1 cellular context compared by ENCODE assay signal in the genomic region with DNA sequence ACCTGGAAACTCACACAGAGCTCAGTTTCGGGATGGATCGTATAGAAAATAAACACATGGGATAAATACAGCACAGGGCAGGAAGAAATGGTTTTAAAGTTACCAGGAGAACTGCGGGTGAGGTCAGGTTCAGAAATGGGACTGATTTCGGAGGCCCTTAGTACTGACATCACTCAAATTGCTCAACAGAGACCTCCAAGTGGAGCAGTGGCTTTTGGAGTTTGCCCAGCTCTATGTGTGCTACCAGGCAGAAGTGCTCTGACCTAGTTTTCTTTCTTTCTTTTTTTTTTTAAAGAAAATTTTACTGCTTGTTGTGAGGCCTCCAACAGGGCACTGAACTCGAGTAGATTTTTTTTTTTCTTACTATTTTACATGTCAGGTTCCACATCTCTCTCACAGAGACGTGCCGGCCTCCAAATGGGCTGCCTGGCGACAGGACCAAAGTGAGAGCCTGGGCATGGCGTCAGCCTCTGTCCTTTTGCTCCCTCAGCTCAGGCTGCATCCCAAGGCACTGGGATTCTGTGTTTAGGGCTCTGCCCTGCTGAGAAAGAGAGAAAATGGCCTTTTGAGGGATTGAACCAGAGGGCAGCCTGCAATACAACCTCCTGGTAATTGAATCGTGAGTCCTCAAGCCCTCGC.
TF ChIP-seq lines count a peak whose summit lies in the region.

No MANE protein-coding gene starts in this region.

TF ChIP-seq in WTC11, 78 proteins besides CTCF, POLR2A, EP300 and RAD21 (continued from another document):
- TF ChIP-seq, protein P1, sequence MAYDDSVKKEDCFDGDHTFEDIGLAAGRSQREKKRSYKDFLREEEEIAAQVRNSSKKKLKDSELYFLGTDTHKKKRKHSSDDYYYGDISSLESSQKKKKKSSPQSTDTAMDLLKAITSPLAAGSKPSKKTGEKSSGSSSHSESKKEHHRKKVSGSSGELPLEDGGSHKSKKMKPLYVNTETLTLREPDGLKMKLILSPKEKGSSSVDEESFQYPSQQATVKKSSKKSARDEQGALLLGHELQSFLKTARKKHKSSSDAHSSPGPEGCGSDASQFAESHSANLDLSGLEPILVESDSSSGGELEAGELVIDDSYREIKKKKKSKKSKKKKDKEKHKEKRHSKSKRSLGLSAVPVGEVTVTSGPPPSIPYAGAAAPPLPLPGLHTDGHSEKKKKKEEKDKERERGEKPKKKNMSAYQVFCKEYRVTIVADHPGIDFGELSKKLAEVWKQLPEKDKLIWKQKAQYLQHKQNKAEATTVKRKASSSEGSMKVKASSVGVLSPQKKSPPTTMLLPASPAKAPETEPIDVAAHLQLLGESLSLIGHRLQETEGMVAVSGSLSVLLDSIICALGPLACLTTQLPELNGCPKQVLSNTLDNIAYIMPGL (CRISPR knock-in tag; IDR thresholded peaks at IDR 0.05) = no peak
- TF ChIP-seq NR3C1 (CRISPR knock-in tag; conservative IDR thresholded peaks at IDR 0.05; ENCODE audit: low read depth) = no peak
- no peak for TF ChIP-seq ZNF317 (CRISPR knock-in tag; IDR thresholded peaks at IDR 0.05; ENCODE audit: borderline replicate concordance, low read depth)
- TF ChIP-seq, protein P2, sequence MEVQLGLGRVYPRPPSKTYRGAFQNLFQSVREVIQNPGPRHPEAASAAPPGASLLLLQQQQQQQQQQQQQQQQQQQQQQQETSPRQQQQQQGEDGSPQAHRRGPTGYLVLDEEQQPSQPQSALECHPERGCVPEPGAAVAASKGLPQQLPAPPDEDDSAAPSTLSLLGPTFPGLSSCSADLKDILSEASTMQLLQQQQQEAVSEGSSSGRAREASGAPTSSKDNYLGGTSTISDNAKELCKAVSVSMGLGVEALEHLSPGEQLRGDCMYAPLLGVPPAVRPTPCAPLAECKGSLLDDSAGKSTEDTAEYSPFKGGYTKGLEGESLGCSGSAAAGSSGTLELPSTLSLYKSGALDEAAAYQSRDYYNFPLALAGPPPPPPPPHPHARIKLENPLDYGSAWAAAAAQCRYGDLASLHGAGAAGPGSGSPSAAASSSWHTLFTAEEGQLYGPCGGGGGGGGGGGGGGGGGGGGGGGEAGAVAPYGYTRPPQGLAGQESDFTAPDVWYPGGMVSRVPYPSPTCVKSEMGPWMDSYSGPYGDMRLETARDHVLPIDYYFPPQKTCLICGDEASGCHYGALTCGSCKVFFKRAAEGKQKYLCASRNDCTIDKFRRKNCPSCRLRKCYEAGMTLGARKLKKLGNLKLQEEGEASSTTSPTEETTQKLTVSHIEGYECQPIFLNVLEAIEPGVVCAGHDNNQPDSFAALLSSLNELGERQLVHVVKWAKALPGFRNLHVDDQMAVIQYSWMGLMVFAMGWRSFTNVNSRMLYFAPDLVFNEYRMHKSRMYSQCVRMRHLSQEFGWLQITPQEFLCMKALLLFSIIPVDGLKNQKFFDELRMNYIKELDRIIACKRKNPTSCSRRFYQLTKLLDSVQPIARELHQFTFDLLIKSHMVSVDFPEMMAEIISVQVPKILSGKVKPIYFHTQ (CRISPR knock-in tag; IDR thresholded peaks at IDR 0.05) = no peak
- TF ChIP-seq ELF4 (CRISPR knock-in tag; IDR thresholded peaks at IDR 0.05; ENCODE audit: low read depth) = no peak
- TF ChIP-seq, protein P3, sequence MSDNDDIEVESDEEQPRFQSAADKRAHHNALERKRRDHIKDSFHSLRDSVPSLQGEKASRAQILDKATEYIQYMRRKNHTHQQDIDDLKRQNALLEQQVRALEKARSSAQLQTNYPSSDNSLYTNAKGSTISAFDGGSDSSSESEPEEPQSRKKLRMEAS (CRISPR knock-in tag; IDR thresholded peaks at IDR 0.05) = no peak
- TF ChIP-seq, protein P4, sequence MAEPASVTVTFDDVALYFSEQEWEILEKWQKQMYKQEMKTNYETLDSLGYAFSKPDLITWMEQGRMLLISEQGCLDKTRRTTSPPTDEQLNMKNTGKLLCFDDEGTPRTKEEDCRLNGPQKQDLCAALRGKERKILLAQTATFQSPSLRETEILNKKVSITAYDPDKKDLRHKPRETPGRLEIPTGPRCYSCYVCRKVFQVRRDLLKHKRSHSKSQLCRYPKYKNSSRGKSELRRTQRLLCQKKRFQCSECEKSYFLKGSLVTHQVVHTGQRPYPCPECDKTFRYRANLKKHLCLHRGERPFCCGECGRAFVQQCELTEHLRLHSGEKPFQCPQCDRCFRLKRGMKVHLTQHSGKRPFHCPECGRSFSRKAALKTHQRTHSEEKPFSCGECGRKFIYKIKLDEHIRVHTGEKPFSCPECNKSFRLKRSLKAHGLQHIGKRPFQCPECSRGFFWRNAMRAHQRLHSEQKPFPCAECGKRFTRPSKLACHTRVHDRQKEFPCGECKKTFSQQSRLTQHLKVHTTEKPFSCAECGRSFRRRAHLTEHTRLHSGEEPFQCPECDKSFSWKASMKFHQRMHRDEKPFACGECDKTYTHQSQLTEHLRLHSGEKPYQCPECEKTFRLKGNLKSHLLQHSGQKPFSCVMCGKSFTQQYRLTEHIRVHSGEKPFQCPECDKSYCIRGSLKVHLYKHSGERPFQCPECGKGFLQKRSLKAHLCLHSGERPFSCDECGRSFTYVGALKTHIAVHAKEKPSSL (CRISPR knock-in tag; conservative IDR thresholded peaks at IDR 0.05) = no peak
- TF ChIP-seq MXD4 (CRISPR knock-in tag; IDR thresholded peaks at IDR 0.05; ENCODE audit: borderline replicate concordance) = no peak
- no peak for TF ChIP-seq GABPB1 (CRISPR knock-in tag; IDR thresholded peaks at IDR 0.05)
- TF ChIP-seq TCF7 (CRISPR knock-in tag; IDR thresholded peaks at IDR 0.05; ENCODE audit: low read depth) = no peak
- TF ChIP-seq CREM (CRISPR knock-in tag; IDR thresholded peaks at IDR 0.05) = no peak
- TF ChIP-seq ZNF121 (CRISPR knock-in tag; IDR thresholded peaks at IDR 0.05) = no peak
- no peak for TF ChIP-seq PRRX2 (CRISPR knock-in tag; IDR thresholded peaks at IDR 0.05)
- TF ChIP-seq ZNF219 (CRISPR knock-in tag; IDR thresholded peaks at IDR 0.05; ENCODE audit: borderline replicate concordance) = no peak
